In genomic region chr4:169859366-169860216, GRCh38 we compare ENCODE assay signal across 20 cellular contexts.
"Had no signal": no experiment of that assay in that cellular context is flagged by ENCODE, and none has a peak within 500 bp of the region (broad histone marks: within the 10 kb centered on the region; RNA-seq: fewer than 3 reads in every experiment).

No MANE protein-coding gene starts in this region.

- H3K4me1 Mint-ChIP-seq: activated CD4-positive, alpha-beta T cell treated with anti-CD3 and anti-CD28 coated beads, Interleukin-2, amount 10 ng/mL, durations not matched to agents 7 days and 5 days; central memory CD8-positive, alpha-beta T cell; nephron had no signal

- H3K4me1 ChIP-seq: upper lobe of left lung had no signal

- H3K36me3 ChIP-seq: brain microvascular endothelial cell, upper lobe of left lung had no signal

- H3K27ac ChIP-seq: brain microvascular endothelial cell, upper lobe of left lung had no signal

- DNase-seq: activated CD4-positive, alpha-beta T cell treated with anti-CD3 and anti-CD28 coated beads, Interleukin-2, amount 10 ng/mL, durations not matched to agents 7 days and 5 days; activated CD8-positive, alpha-beta memory T cell treated with anti-CD3 and anti-CD28 coated beads, Interleukin-2, amount 50 U/mL, for 48 hours; activated gamma-delta T cell; activated T-cell treated with anti-CD3 and anti-CD28 coated beads, Interleukin-2, amount 50 U/mL, for 72 hours; amygdala; brain microvascular endothelial cell; cortex of kidney; effector CD8-positive, alpha-beta T cell; foreskin melanocyte; head of caudate nucleus; kidney glomerular epithelial cell; mesenchymal stem cell; stimulated activated CD4-positive, alpha-beta T cell treated with anti-CD3 and anti-CD28 coated beads, Interleukin-4, amount 100 ng/mL, for 24 hours; stimulated activated naive CD4-positive, alpha-beta T cell treated with Interleukin-2 at 50 U/mL for 16 hours; SW 1271 had no signal

- H3K9me3 ChIP-seq: upper lobe of left lung had no signal

- H3K4me3 ChIP-seq: upper lobe of left lung had no signal

- H3K9me3 Mint-ChIP-seq: activated CD4-positive, alpha-beta T cell treated with anti-CD3 and anti-CD28 coated beads, Interleukin-2, amount 10 ng/mL, durations not matched to agents 7 days and 5 days; central memory CD8-positive, alpha-beta T cell; T-helper 2 cell treated with Interferon-gamma antibody and Interleukin-4, amounts not matched to agents 5 μg/mL and 100 μg/mL, for 36 hours had no signal

- H3K36me3 Mint-ChIP-seq: activated naive CD8-positive, alpha-beta T cell had no signal

- H3K27ac Mint-ChIP-seq: activated CD4-positive, alpha-beta T cell treated with anti-CD3 and anti-CD28 coated beads, Interleukin-2, amount 10 ng/mL, durations not matched to agents 7 days and 5 days; activated naive CD8-positive, alpha-beta T cell; activated T-cell treated with anti-CD3 and anti-CD28 coated beads, Interleukin-2, amount 50 U/mL, for 72 hours; T-helper 2 cell treated with Interferon-gamma antibody and Interleukin-4, amounts not matched to agents 5 μg/mL and 100 μg/mL, for 36 hours had no signal

- H3K27me3 ChIP-seq: brain microvascular endothelial cell, upper lobe of left lung had no signal

- H3K4me3 Mint-ChIP-seq: activated CD4-positive, alpha-beta T cell treated with anti-CD3 and anti-CD28 coated beads, Interleukin-2, amount 10 ng/mL, durations not matched to agents 7 days and 5 days; activated naive CD8-positive, alpha-beta T cell; activated T-cell treated with anti-CD3 and anti-CD28 coated beads, Interleukin-2, amount 50 U/mL, for 72 hours; central memory CD8-positive, alpha-beta T cell; nephron; T-helper 2 cell treated with Interferon-gamma antibody and Interleukin-4, amounts not matched to agents 5 μg/mL and 100 μg/mL, for 36 hours had no signal

- ATAC-seq: activated T-cell treated with anti-CD3 and anti-CD28 coated beads, Interleukin-2, amount 50 U/mL, for 72 hours had no signal
